Comparison of ENCODE assay signal across 8 cellular contexts in genomic region chr3:61894988-61895935, GRCh38.
A peak's percentile ranks its signal among the peaks of the same experiment; 100 is the strongest.
DNase-seq lines count a peak whose midpoint lies in the region; ATAC-seq, FAIRE-seq and TF ChIP-seq lines count a peak whose summit lies in the region.

No MANE protein-coding gene starts in this region.

- H3K18ac ChIP-seq in mesendoderm (ENCODE audit: low read length): no peak overlapping the region

- H3K4me3 ChIP-seq in GM06990 (replicated peaks; ENCODE audit: low read depth, low read length): no peak overlapping the region
- no peak overlapping the region for H3K4me3 ChIP-seq in mesendoderm (ENCODE audit: low read length)

- peak; percentile 18 for TF ChIP-seq CTCF in GM06990 (IDR thresholded peaks at IDR 0.05; ENCODE audit: insufficient read depth, low read length, poor library complexity, severe bottlenecking)

- no peak overlapping the region for H2BK15ac ChIP-seq in mesendoderm (replicated peaks; ENCODE audit: low read depth)

- H4K8ac ChIP-seq in mesendoderm (ENCODE audit: low read depth, low read length): no peak overlapping the region

- peaks cover 10% of the 10 kb centered on the region for H3K4me1 ChIP-seq in mesendoderm (ENCODE audit: control insufficient read depth, low read depth, low read length)

- no peak overlapping the region for H3K23ac ChIP-seq in mesendoderm (ENCODE audit: low read length)

- ATAC-seq in GM19468 (IDR thresholded peaks at IDR 0.05; ENCODE audit: extremely low read depth, unreplicated experiment): peak; percentile 99
- peak; percentile 98 for ATAC-seq in HG03457 (IDR thresholded peaks at IDR 0.05; ENCODE audit: unreplicated experiment)
- peak; percentile 94 for ATAC-seq in SK-N-SH treated with all-trans-retinoic acid at 6 μM for 48 hours

- H4K5ac ChIP-seq in mesendoderm (ENCODE audit: low read length): no peak overlapping the region

- H3K36me3 ChIP-seq in GM06990 (ENCODE audit: control insufficient read depth, insufficient read depth, low read length): no peaks in the 10 kb centered on the region
- H3K36me3 ChIP-seq in mesendoderm (ENCODE audit: control insufficient read depth, insufficient read depth, low read length): no peaks in the 10 kb centered on the region

- FAIRE-seq in colon (lab: Jason Lieb, UNC): peak; percentile 33

- no peak overlapping the region for H3K4ac ChIP-seq in mesendoderm (ENCODE audit: low read depth, low read length)

- H2AK5ac ChIP-seq in mesendoderm (ENCODE audit: low read length): no peak overlapping the region

- H2BK5ac ChIP-seq in mesendoderm (ENCODE audit: low read length): no peak overlapping the region

- 100% methylated on average over 1 of the region's 7 CpGs for WGBS in mesendoderm (ENCODE audit: extremely low coverage, insufficient coverage, low lambda C conversion rate)

- H3K4me2 ChIP-seq in mesendoderm (ENCODE audit: low read length): no peak overlapping the region

- H2BK120ac ChIP-seq in mesendoderm (ENCODE audit: low read depth, low read length): no peak overlapping the region

- no peak overlapping the region for H3K27ac ChIP-seq in mesendoderm (ENCODE audit: low read depth, low read length)

- no peaks in the 10 kb centered on the region for H3K27me3 ChIP-seq in GM06990 (replicated peaks; ENCODE audit: control insufficient read depth, insufficient read depth, low read length)
- no peaks in the 10 kb centered on the region for H3K27me3 ChIP-seq in mesendoderm (ENCODE audit: insufficient read depth, low read length, poor library complexity)

- peaks cover 8% of the 10 kb centered on the region for H3K79me1 ChIP-seq in mesendoderm (ENCODE audit: low read length)

- no peak overlapping the region for H3K56ac ChIP-seq in mesendoderm (ENCODE audit: low read length)

- no peak overlapping the region for H3K9ac ChIP-seq in mesendoderm (ENCODE audit: low read length)

- DNase-seq in GM06990 (ENCODE audit: extremely low read depth, insufficient read length) (peak; percentile 78), mesendoderm (peak; percentile 85), stromal cell of bone marrow (ENCODE audit: low read depth) (peak; percentile 83), cerebellar nuclear complex (lab: John Stamatoyannopoulos, UW) (no peak)

- peaks cover 23% of the 10 kb centered on the region for H3K79me2 ChIP-seq in mesendoderm (ENCODE audit: control insufficient read depth, insufficient read depth, low read length)

TF ChIP-seq in SK-N-SH treated with all-trans-retinoic acid at 6 μM for 48 hours, 23 proteins besides CTCF, POLR2A, EP300 and RAD21:
- TF ChIP-seq PPARA (CRISPR knock-in tag; IDR thresholded peaks at IDR 0.05; ENCODE audit: borderline replicate concordance) (no peak), GLIS3 (CRISPR knock-in tag; IDR thresholded peaks at IDR 0.05) (no peak), RARB (CRISPR knock-in tag; IDR thresholded peaks at IDR 0.05) (no peak), ZFP30 (CRISPR knock-in tag; IDR thresholded peaks at IDR 0.05) (no peak), POU6F1 (CRISPR knock-in tag; IDR thresholded peaks at IDR 0.05; ENCODE audit: borderline replicate concordance, low read depth) (no peak), ISL1 (CRISPR knock-in tag; IDR thresholded peaks at IDR 0.05) (peak; percentile 68), ZC3H10 (CRISPR knock-in tag; IDR thresholded peaks at IDR 0.05) (no peak), TSHZ2 (CRISPR knock-in tag; IDR thresholded peaks at IDR 0.05) (0 out of 2 replicates have a peak, but pooled peaks have one; percentile 36), TOX (CRISPR knock-in tag; IDR thresholded peaks at IDR 0.05; ENCODE audit: borderline replicate concordance) (0 out of 2 replicates have a peak, but pooled peaks have one; percentile 5), TCF4 (CRISPR knock-in tag; IDR thresholded peaks at IDR 0.05; ENCODE audit: borderline replicate concordance) (peak; percentile 47; the same call in 1 of the 2 replicates)

Comparison
In these comparisons a context has a peak if more than half of its experiments do, and no peak if none do; other contexts are left out.
1. DNase-seq: peak in GM06990 (single experiment), mesendoderm (single experiment) and stromal cell of bone marrow (single experiment); none in cerebellar nuclear complex (0 of 2).
2. Peak in every context shown above with its lines, with median percentiles within 50 percentile points of each other: ATAC-seq.